Comparison of ENCODE assay signal across 8 cellular contexts in the genomic region with DNA sequence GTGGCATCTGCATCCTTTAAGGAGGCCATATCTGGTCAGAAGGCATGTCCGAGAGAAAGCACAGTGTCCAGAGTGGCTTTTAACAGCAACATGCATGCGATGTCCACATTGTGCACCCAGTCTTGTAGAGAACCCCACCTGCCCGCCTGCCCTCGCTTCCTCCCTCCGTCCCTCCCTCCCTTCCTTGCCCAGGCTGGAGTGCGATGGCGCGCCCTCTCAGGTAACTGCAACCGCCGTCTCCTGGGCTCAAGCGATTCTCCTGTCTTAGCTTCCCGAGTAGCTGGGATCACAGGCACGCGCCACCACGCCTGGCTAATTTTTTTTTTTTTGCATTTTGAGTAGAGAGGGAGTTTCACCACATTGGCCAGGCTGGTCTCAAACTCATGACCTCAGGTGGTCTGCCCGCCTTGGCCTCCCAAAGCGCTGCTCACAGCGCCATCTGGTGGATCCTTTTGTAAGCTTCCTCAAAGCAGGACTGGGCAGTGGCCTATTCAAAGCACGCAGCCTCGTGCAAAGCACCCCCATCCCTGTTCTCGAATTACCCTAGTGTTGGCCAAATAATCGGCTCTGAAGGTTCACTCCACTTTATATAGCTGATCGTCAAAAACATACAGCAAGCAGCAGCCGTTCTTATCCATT. TPM values are rescaled to one million over a fixed set of nuclear protein-coding genes. Genes with fewer than 3 reads are reported as not detected.
DNase-seq lines count a peak whose midpoint lies in the region; ATAC-seq and TF ChIP-seq lines count a peak whose summit lies in the region.

No MANE protein-coding gene starts in this region.

- no peaks in the 10 kb centered on the region for H3K4me1 ChIP-seq in right lobe of liver
- H3K4me1 ChIP-seq in upper lobe of right lung = no peaks in the 10 kb centered on the region

- no peaks in the 10 kb centered on the region for H3K27me3 ChIP-seq in right lobe of liver
- H3K27me3 ChIP-seq in upper lobe of right lung = no peaks in the 10 kb centered on the region

- TF ChIP-seq CTCF in right lobe of liver (IDR thresholded peaks at IDR 0.05) (peak; percentile 43 to 57 (median 54)), upper lobe of right lung (IDR thresholded peaks at IDR 0.05) (peak; percentile 49)

- H3K4me3 ChIP-seq in right lobe of liver = no peak overlapping the region
- H3K4me3 ChIP-seq in upper lobe of right lung = no peak overlapping the region

- intact Hi-C loops in right lobe of liver (cut with DNase I) (no loop called here), upper lobe of right lung (cut with DNase I) (no loop called here)

- ATAC-seq in right lobe of liver (peak; percentile 60 to 70 (median 62)), upper lobe of right lung (peak; percentile 52), GM19324 (IDR thresholded peaks at IDR 0.05; ENCODE audit: low FRiP score, unreplicated experiment) (no peak)

- DNase-seq in NCI-H2227 (lab: John Stamatoyannopoulos, UW; ENCODE audit: unreplicated experiment) = peak; percentile 15
- no peak for DNase-seq in NCI-H2227 treated with DMSO at 0.1 percent for 48 hours (lab: John Stamatoyannopoulos, UW)
- peak; percentile 16 for DNase-seq in RPMI8226
- peak; percentile 31 for DNase-seq in astrocyte of the hippocampus (ENCODE audit: low read depth, low spot score)
- DNase-seq in right lobe of liver = peak in 2 of 3 donors; percentile 49 to 54
- no peak for DNase-seq in upper lobe of right lung
- DNase-seq in NCI-H1092 (lab: John Stamatoyannopoulos, UW) = no peak

- H3K36me3 ChIP-seq in right lobe of liver = no peaks in the 10 kb centered on the region
- H3K36me3 ChIP-seq in upper lobe of right lung = peaks cover 16% of the 10 kb centered on the region

- TF ChIP-seq POLR2A in right lobe of liver (IDR thresholded peaks at IDR 0.05) = no peak

- no peak overlapping the region for H3K27ac ChIP-seq in right lobe of liver
- no peak overlapping the region for H3K27ac ChIP-seq in upper lobe of right lung

- 71% methylated on average over 18 of the region's 24 CpGs for WGBS in right lobe of liver (ENCODE audit: insufficient coverage, low coverage, low lambda C conversion rate, missing lambda C conversion rate)

- H3K9me3 ChIP-seq in right lobe of liver = no peaks in the 10 kb centered on the region
- no peaks in the 10 kb centered on the region for H3K9me3 ChIP-seq in upper lobe of right lung

RNA-seq across cellular contexts. Expression of a gene that starts 15.0 kb away (rescaled TPM):
- total RNA-seq in right lobe of liver = 10 to 100 TPM; 10.1 to 13.4 (median 10.5) TPM
- 16.7 TPM for total RNA-seq in upper lobe of right lung

RNA-seq across cellular contexts. Expression of a gene that starts 15.4 kb away (rescaled TPM):
- 10 to 100 TPM in 2 of 6 experiments, 1 to 10 TPM in 4; 3.9 to 12.2 (median 7.6) TPM for total RNA-seq in right lobe of liver
- 6.6 TPM for total RNA-seq in upper lobe of right lung

RNA-seq across cellular contexts. Expression of a gene that starts 15.4 kb away (rescaled TPM):
- total RNA-seq in right lobe of liver = 10 to 100 TPM in 4 of 6 experiments, 1 to 10 TPM in 1, under 1 TPM in 1; 0.98 to 26.8 (median 16.6) TPM
- total RNA-seq in upper lobe of right lung = 16.8 TPM

RNA-seq across cellular contexts. Expression of a gene that starts 59.7 kb away (rescaled TPM):
- 10 to 100 TPM; 24.2 to 70.5 (median 39.7) TPM for total RNA-seq in right lobe of liver
- 79.1 TPM for total RNA-seq in upper lobe of right lung

Comparison
In these comparisons a context has a peak if more than half of its experiments do, and no peak if none do; other contexts are left out.
1. DNase-seq: peak in NCI-H2227 (single experiment), RPMI8226 (single experiment), astrocyte of the hippocampus (single experiment) and right lobe of liver (2 of 3); none in NCI-H2227 treated with DMSO at 0.1 percent for 48 hours (single experiment), upper lobe of right lung (single experiment) and NCI-H1092 (single experiment).